ENCODE assay signal across 8 cellular contexts in genomic region chr6:137389150-137389664, GRCh38.
DNase-seq lines count a peak whose midpoint lies in the region; ATAC-seq and TF ChIP-seq lines count a peak whose summit lies in the region.

No MANE protein-coding gene starts in this region.

- H3K79me2 ChIP-seq in Karpas-422 (ENCODE audit: low read length): no peaks in the 10 kb centered on the region

- H3K27ac Mint-ChIP-seq in stimulated activated effector memory CD8-positive, alpha-beta T cell treated with anti-CD3 and anti-CD28 coated beads, Interleukin-12 subunit alpha, Interleukin-12 subunit beta, amount 100 ng/mL, for 72 hours: peak overlapping the region; percentile 36
- H3K27ac Mint-ChIP-seq in endodermal cell: no peak overlapping the region

- ATAC-seq in GM19324 (IDR thresholded peaks at IDR 0.05; ENCODE audit: low FRiP score, unreplicated experiment): peak; percentile 73
- peak; percentile 100 for ATAC-seq in stimulated activated effector memory CD8-positive, alpha-beta T cell treated with anti-CD3 and anti-CD28 coated beads, Interleukin-12 subunit alpha, Interleukin-12 subunit beta, amount 100 ng/mL, for 72 hours
- ATAC-seq in HG02870 (IDR thresholded peaks at IDR 0.05; ENCODE audit: unreplicated experiment): no peak
- no peak for ATAC-seq in GM18519 (IDR thresholded peaks at IDR 0.05; ENCODE audit: low FRiP score, unreplicated experiment)

- H2AFZ ChIP-seq in Karpas-422 (ENCODE audit: low read length): no peak overlapping the region

- no peaks in the 10 kb centered on the region for H3K36me3 Mint-ChIP-seq in stimulated activated effector memory CD8-positive, alpha-beta T cell treated with anti-CD3 and anti-CD28 coated beads, Interleukin-12 subunit alpha, Interleukin-12 subunit beta, amount 100 ng/mL, for 72 hours
- H3K36me3 Mint-ChIP-seq in endodermal cell (ENCODE audit: low read depth): no peaks in the 10 kb centered on the region

- H3K9ac ChIP-seq in Karpas-422 (ENCODE audit: low read length): no peak overlapping the region
- no peak overlapping the region for H3K9ac ChIP-seq in endodermal cell (ENCODE audit: extremely low read depth, low read length, poor library complexity, severe bottlenecking)

- no peak for TF ChIP-seq CTCF in endodermal cell (conservative IDR thresholded peaks at IDR 0.05)

- H3K4me1 ChIP-seq in Karpas-422 (ENCODE audit: low read length) (peaks cover 12% of the 10 kb centered on the region), endodermal cell (ENCODE audit: control insufficient read depth, insufficient read depth, low read length) (no peaks in the 10 kb centered on the region)

- peaks cover 76% of the 10 kb centered on the region for H3K27me3 Mint-ChIP-seq in endodermal cell (ENCODE audit: insufficient read depth)

- H3K4me3 Mint-ChIP-seq in stimulated activated effector memory CD8-positive, alpha-beta T cell treated with anti-CD3 and anti-CD28 coated beads, Interleukin-12 subunit alpha, Interleukin-12 subunit beta, amount 100 ng/mL, for 72 hours: peak overlapping the region; percentile 46
- H3K4me3 Mint-ChIP-seq in endodermal cell: no peak overlapping the region

- WGBS in endodermal cell (ENCODE audit: insufficient coverage in 1 of 2, insufficient read length in 1 of 2), 2 experiments: 64 to 74% methylated on average over 5 to 6 of the region's 6 CpGs

- DNase-seq in Karpas-422 (no peak), glomerular visceral epithelial cell (ENCODE audit: extremely low spot score) (peak; percentile 68), endodermal cell (no peak)
- DNase-seq in activated CD4-positive, alpha-beta T cell treated with anti-CD3 and anti-CD28 coated beads, Interleukin-2, amount 50 U/mL, for 48 hours: peak; percentile 67 to 80
- peak; percentile 43 to 83 for DNase-seq in stimulated activated effector memory CD8-positive, alpha-beta T cell treated with anti-CD3 and anti-CD28 coated beads, Interleukin-12 subunit alpha, Interleukin-12 subunit beta, amount 100 ng/mL, for 72 hours (ENCODE audit: low spot score in 2 of 2)

- H3K9me3 Mint-ChIP-seq in stimulated activated effector memory CD8-positive, alpha-beta T cell treated with anti-CD3 and anti-CD28 coated beads, Interleukin-12 subunit alpha, Interleukin-12 subunit beta, amount 100 ng/mL, for 72 hours: peaks cover 4% of the 10 kb centered on the region
- no peaks in the 10 kb centered on the region for H3K9me3 Mint-ChIP-seq in endodermal cell

- no peaks in the 10 kb centered on the region for H4K20me1 ChIP-seq in Karpas-422 (ENCODE audit: insufficient read depth, low read depth, low read length)

- H3K27ac ChIP-seq in Karpas-422 (ENCODE audit: low read length): no peak overlapping the region
- H3K27ac ChIP-seq in endodermal cell (ENCODE audit: low read depth, low read length): no peak overlapping the region

- H3K4me1 Mint-ChIP-seq in stimulated activated effector memory CD8-positive, alpha-beta T cell treated with anti-CD3 and anti-CD28 coated beads, Interleukin-12 subunit alpha, Interleukin-12 subunit beta, amount 100 ng/mL, for 72 hours: peaks cover 53% of the 10 kb centered on the region
- peaks cover 6% of the 10 kb centered on the region for H3K4me1 Mint-ChIP-seq in endodermal cell

- H3K4me2 ChIP-seq in Karpas-422 (ENCODE audit: low read depth, low read length, poor library complexity, severe bottlenecking): peak overlapping the region; percentile 27

- H3K4me3 ChIP-seq in Karpas-422 (ENCODE audit: low read length): no peak overlapping the region
- no peak overlapping the region for H3K4me3 ChIP-seq in endodermal cell (ENCODE audit: low read length)

- H3K36me3 ChIP-seq in Karpas-422 (ENCODE audit: insufficient read depth, low read length): no peaks in the 10 kb centered on the region
- no peaks in the 10 kb centered on the region for H3K36me3 ChIP-seq in endodermal cell (ENCODE audit: control insufficient read depth, insufficient read depth, low read length)

- H3K27me3 ChIP-seq in Karpas-422 (ENCODE audit: low read length) (no peaks in the 10 kb centered on the region), endodermal cell (ENCODE audit: control insufficient read depth, insufficient read depth, low read length, poor library complexity, severe bottlenecking) (peaks cover 62% of the 10 kb centered on the region)

- H3K9me2 ChIP-seq in Karpas-422 (replicated peaks; ENCODE audit: insufficient read depth, low read length): no peaks in the 10 kb centered on the region

- H3K9me3 ChIP-seq in Karpas-422 (ENCODE audit: low read length) (no peaks in the 10 kb centered on the region), endodermal cell (ENCODE audit: control insufficient read depth, low read length) (no peaks in the 10 kb centered on the region)

Comparison
In these comparisons a context has a peak if more than half of its experiments do, and no peak if none do; other contexts are left out.
1. ATAC-seq: peak in GM19324 (single experiment) and stimulated activated effector memory CD8-positive, alpha-beta T cell treated with anti-CD3 and anti-CD28 coated beads, Interleukin-12 subunit alpha, Interleukin-12 subunit beta, amount 100 ng/mL, for 72 hours (single experiment); none in HG02870 (single experiment) and GM18519 (single experiment).
2. DNase-seq: peak in activated CD4-positive, alpha-beta T cell treated with anti-CD3 and anti-CD28 coated beads, Interleukin-2, amount 50 U/mL, for 48 hours (2 of 2), glomerular visceral epithelial cell (single experiment) and stimulated activated effector memory CD8-positive, alpha-beta T cell treated with anti-CD3 and anti-CD28 coated beads, Interleukin-12 subunit alpha, Interleukin-12 subunit beta, amount 100 ng/mL, for 72 hours (2 of 2); none in Karpas-422 (single experiment) and endodermal cell (single experiment).